ENCODE assay signal across 19 cellular contexts in the genomic region with DNA sequence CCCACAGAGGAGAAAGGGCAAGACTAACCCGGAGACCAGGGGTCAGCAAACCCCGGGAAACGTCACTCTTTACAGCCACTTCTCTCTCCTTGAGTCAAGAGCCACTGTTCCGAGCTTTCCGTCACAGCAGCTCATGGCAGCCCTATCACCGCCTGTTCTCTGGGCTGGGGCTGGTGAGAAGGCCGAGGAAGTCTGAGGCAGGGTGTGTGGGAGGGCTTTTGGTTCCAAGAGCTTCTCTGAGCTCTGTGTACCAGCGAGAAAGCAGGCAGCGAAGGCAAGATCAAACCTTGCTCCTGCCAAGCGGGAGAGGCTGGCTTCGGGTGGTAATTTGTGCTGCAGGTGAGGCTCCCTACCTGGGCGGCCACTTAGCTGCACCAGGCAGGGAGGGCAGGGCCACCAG. TPM values are rescaled to one million over a fixed set of nuclear protein-coding genes. Genes with fewer than 3 reads are reported as not detected.
DNase-seq lines count a peak whose midpoint lies in the region; ATAC-seq lines count a peak whose summit lies in the region.
"Had no signal": no experiment of that assay in that cellular context is flagged by ENCODE, and none has a peak within 500 bp of the region (broad histone marks: within the 10 kb centered on the region; RNA-seq: fewer than 3 reads in every experiment).

No MANE protein-coding gene starts in this region.

- DNase-seq in H7 (peak; percentile 31), mesenteric fat pad (ENCODE audit: low spot score) (peak; percentile 62), posterior vena cava (ENCODE audit: low spot score) (peak; percentile 53), T-helper 9 cell (no peak), dermis blood vessel endothelial cell (no peak)
- DNase-seq: IMR-90; MM.1S; NCI-H2029; NCI-H2171 treated with DMSO at 0.1 percent for 48 hours; NCI-H446; NCI-H524 treated with DMSO at 0.1 percent for 48 hours; NCI-H82; NK-92 treated with Interleukin-12 subunit alpha and Interleukin-12 subunit beta, amount 100 ng/mL, for 24 hours; PC-3; SK-N-SH had no signal

- peaks cover 17 to 26% (median 24%) of the 10 kb centered on the region in 10 experiments for H3K4me1 ChIP-seq in BLaER1 treated with 17β-estradiol and CSF1 and Interleukin-3, amounts not matched to agents 10 nM and 100 nM

- peaks cover 0 to 43% (median 0%) of the 10 kb centered on the region in 11 experiments; a peak in 9 of 22 replicates for H3K27me3 ChIP-seq in BLaER1 treated with 17β-estradiol and CSF1 and Interleukin-3, amounts not matched to agents 10 nM and 100 nM
- no peaks in the 10 kb centered on the region for H3K27me3 ChIP-seq in H7 (ENCODE audit: control insufficient read depth, insufficient read depth, low read length)

- intact Hi-C loops in posterior vena cava (cut with DNase I) = no loop called here

- peaks cover 0 to 53% (median 18%) of the 10 kb centered on the region in 11 experiments; a peak in 12 of 22 replicates for H4K20me1 ChIP-seq in BLaER1 treated with 17β-estradiol and CSF1 and Interleukin-3, amounts not matched to agents 10 nM and 100 nM

- H3K4me3 ChIP-seq in BLaER1 treated with 17β-estradiol and CSF1 and Interleukin-3, amounts not matched to agents 10 nM and 100 nM = no peak overlapping the region
- H3K4me3 ChIP-seq in H7 (ENCODE audit: insufficient read depth, low read depth, low read length) = no peak overlapping the region

- H3K9ac ChIP-seq in BLaER1 treated with 17β-estradiol and CSF1 and Interleukin-3, amounts not matched to agents 10 nM and 100 nM = no peak overlapping the region
- H3K9ac ChIP-seq: KMS-11, SK-N-SH had no signal

- H3K4me2 ChIP-seq in BLaER1 treated with 17β-estradiol and CSF1 and Interleukin-3, amounts not matched to agents 10 nM and 100 nM = peak overlapping the region in 10 of 11 experiments; percentile 54 to 81 (median 66); a peak in 15 of 22 replicates
- H3K4me2 ChIP-seq: KMS-11, SK-N-SH had no signal

- no peaks in the 10 kb centered on the region for H3K9me3 ChIP-seq in BLaER1 treated with 17β-estradiol and CSF1 and Interleukin-3, amounts not matched to agents 10 nM and 100 nM (replicated peaks in 1 of 11)
- H3K9me3 ChIP-seq: SK-N-SH had no signal

- ATAC-seq in GM19463 (IDR thresholded peaks at IDR 0.05; ENCODE audit: unreplicated experiment) = no peak
- ATAC-seq in GM18858 (IDR thresholded peaks at IDR 0.05; ENCODE audit: unreplicated experiment) = no peak
- ATAC-seq: PC-3 had no signal

- peaks cover 0 to 4% (median 0%) of the 10 kb centered on the region in 11 experiments; a peak in 4 of 22 replicates for H3K36me3 ChIP-seq in BLaER1 treated with 17β-estradiol and CSF1 and Interleukin-3, amounts not matched to agents 10 nM and 100 nM
- no peaks in the 10 kb centered on the region for H3K36me3 ChIP-seq in H7 (replicated peaks; ENCODE audit: control insufficient read depth, insufficient read depth, low read length)

- H3K27ac ChIP-seq in BLaER1 treated with 17β-estradiol and CSF1 and Interleukin-3, amounts not matched to agents 10 nM and 100 nM = no peak overlapping the region
- H3K27ac ChIP-seq: KMS-11 had no signal

RNA-seq across cellular contexts. Expression of a gene that starts 41.7 kb away (rescaled TPM):
- 55.0 and 56.5 TPM in 2 replicates for total RNA-seq in H7 (2014; rRNA removed; shearing (Covaris generic))
- 107 TPM for total RNA-seq in mesenteric fat pad
- 10 to 100 TPM; 62.5 to 68.8 TPM for total RNA-seq in posterior vena cava
- 77.3 and 107 TPM in 2 replicates for total RNA-seq in dermis blood vessel endothelial cell

Comparison
In these comparisons a context has a peak if more than half of its experiments do, and no peak if none do; other contexts are left out.
1. DNase-seq: peak in H7 (single experiment), mesenteric fat pad (single experiment) and posterior vena cava (single experiment); none in T-helper 9 cell (single experiment) and dermis blood vessel endothelial cell (single experiment).